32 cellular contexts compared by ENCODE assay signal in the genomic region with DNA sequence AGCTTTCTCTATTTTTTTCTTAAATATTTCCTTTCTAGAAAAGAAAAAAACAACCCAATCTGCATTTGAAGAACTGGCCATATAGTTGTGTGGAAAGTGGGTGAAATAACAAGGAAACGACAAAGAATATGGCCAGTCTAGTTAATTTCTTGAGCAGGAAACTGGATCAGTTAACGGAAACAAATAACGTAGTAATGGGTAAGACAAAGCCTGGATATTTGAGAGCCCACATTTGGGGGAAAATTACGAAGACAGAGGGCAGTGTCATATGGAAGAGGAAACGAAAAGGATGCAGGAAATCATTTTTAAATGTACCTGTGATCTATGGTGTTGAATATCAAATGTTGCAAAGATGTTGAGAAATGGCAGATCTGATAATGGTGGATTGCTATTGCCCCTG.
"Had no signal": no experiment of that assay in that cellular context is flagged by ENCODE, and none has a peak within 500 bp of the region (broad histone marks: within the 10 kb centered on the region; RNA-seq: fewer than 3 reads in every experiment).

No MANE protein-coding gene starts in this region.

- H3K4me3 ChIP-seq: ascending aorta had no signal

- H3K9me3 Mint-ChIP-seq: activated B cell treated with CpG ODN at 0.5 μM for 24 hours; activated CD4-positive, alpha-beta memory T cell treated with anti-CD3 and anti-CD28 coated beads for 36 hours; activated CD4-positive, alpha-beta T cell treated with anti-CD3 and anti-CD28 coated beads, Interleukin-2, amount 10 ng/mL, durations not matched to agents 24 days and 14 days; activated CD8-positive, alpha-beta T cell treated with anti-CD3 and anti-CD28 coated beads for 36 hours; activated naive CD4-positive, alpha-beta T cell treated with anti-CD3 and anti-CD28 coated beads, Interleukin-2, amount 10 ng/mL, durations not matched to agents 7 days and 5 days; activated naive CD4-positive, alpha-beta T cell treated with anti-CD3 and anti-CD28 coated beads, Interleukin-2, amount 50 U/mL, for 24 hours; activated naive CD8-positive, alpha-beta T cell treated with anti-CD3 and anti-CD28 coated beads, Interleukin-2, amount 50 U/mL, for 24 hours; activated T-cell treated with anti-CD3 and anti-CD28 coated beads, Interleukin-2, amount 50 U/mL, for 24 hours; activated T-helper 2 cell treated with anti-CD3 and anti-CD28 coated beads, Interferon-gamma antibody, Interleukin-2, Interleukin-4, amounts not matched to agents 10 μg/mL and 5 μg/mL and 100 μg/mL, durations not matched to agents 14 hours and 24 hours and 36 hours; brain; T-helper 1 cell treated with Interleukin-12 subunit alpha and Interleukin-12 subunit beta and Interleukin-4 antibody, amounts not matched to agents 30 μg/mL and 1 μg/mL, for 36 hours; T-helper 2 cell treated with Interferon-gamma antibody and Interleukin-4, amounts not matched to agents 5 μg/mL and 100 μg/mL, for 36 hours had no signal

- H3K4me3 Mint-ChIP-seq: activated B cell treated with CpG ODN at 0.5 μM for 24 hours; activated CD4-positive, alpha-beta memory T cell treated with anti-CD3 and anti-CD28 coated beads for 36 hours; activated CD4-positive, alpha-beta T cell treated with anti-CD3 and anti-CD28 coated beads, Interleukin-2, amount 10 ng/mL, durations not matched to agents 24 days and 14 days; activated CD8-positive, alpha-beta T cell treated with anti-CD3 and anti-CD28 coated beads for 36 hours; activated naive CD4-positive, alpha-beta T cell treated with anti-CD3 and anti-CD28 coated beads, Interleukin-2, amount 10 ng/mL, durations not matched to agents 7 days and 5 days; activated naive CD4-positive, alpha-beta T cell treated with anti-CD3 and anti-CD28 coated beads, Interleukin-2, amount 50 U/mL, for 24 hours; activated naive CD8-positive, alpha-beta T cell; activated naive CD8-positive, alpha-beta T cell treated with anti-CD3 and anti-CD28 coated beads, Interleukin-2, amount 10 ng/mL, durations not matched to agents 7 days and 5 days; activated naive CD8-positive, alpha-beta T cell treated with anti-CD3 and anti-CD28 coated beads, Interleukin-2, amount 50 U/mL, for 24 hours; activated T-cell treated with anti-CD3 and anti-CD28 coated beads, Interleukin-2, amount 50 U/mL, for 24 hours; brain; T-helper 1 cell treated with Interleukin-12 subunit alpha and Interleukin-12 subunit beta and Interleukin-4 antibody, amounts not matched to agents 30 μg/mL and 1 μg/mL, for 36 hours; T-helper 2 cell treated with Interferon-gamma antibody and Interleukin-4, amounts not matched to agents 5 μg/mL and 100 μg/mL, for 36 hours had no signal

- H3K4me1 ChIP-seq: ascending aorta had no signal

- FAIRE-seq: colon, TTC549 had no signal

- H3K36me3 Mint-ChIP-seq: activated CD4-positive, alpha-beta memory T cell treated with anti-CD3 and anti-CD28 coated beads for 36 hours; activated naive CD4-positive, alpha-beta T cell treated with anti-CD3 and anti-CD28 coated beads, Interleukin-2, amount 10 ng/mL, durations not matched to agents 7 days and 5 days; activated naive CD4-positive, alpha-beta T cell treated with anti-CD3 and anti-CD28 coated beads, Interleukin-2, amount 50 U/mL, for 24 hours; activated naive CD8-positive, alpha-beta T cell; activated naive CD8-positive, alpha-beta T cell treated with anti-CD3 and anti-CD28 coated beads, Interleukin-2, amount 10 ng/mL, durations not matched to agents 7 days and 5 days; brain had no signal

- H3K36me3 ChIP-seq: ascending aorta had no signal

- H3K4me1 Mint-ChIP-seq: activated B cell treated with CpG ODN at 0.5 μM for 24 hours; activated CD4-positive, alpha-beta T cell treated with anti-CD3 and anti-CD28 coated beads, Interleukin-2, amount 10 ng/mL, durations not matched to agents 24 days and 14 days; activated naive CD4-positive, alpha-beta T cell treated with anti-CD3 and anti-CD28 coated beads, Interleukin-2, amount 10 ng/mL, durations not matched to agents 7 days and 5 days; activated naive CD4-positive, alpha-beta T cell treated with anti-CD3 and anti-CD28 coated beads, Interleukin-2, amount 50 U/mL, for 24 hours; activated naive CD8-positive, alpha-beta T cell treated with anti-CD3 and anti-CD28 coated beads, Interleukin-2, amount 10 ng/mL, durations not matched to agents 7 days and 5 days; activated naive CD8-positive, alpha-beta T cell treated with anti-CD3 and anti-CD28 coated beads, Interleukin-2, amount 50 U/mL, for 24 hours had no signal

- H3K27ac ChIP-seq: ascending aorta, VCaP had no signal

- H3K27me3 Mint-ChIP-seq: activated B cell treated with CpG ODN at 0.5 μM for 24 hours had no signal

- DNase-seq: activated B cell treated with CpG ODN at 0.5 μM for 24 hours; activated CD4-positive, alpha-beta memory T cell treated with anti-CD3 and anti-CD28 coated beads for 36 hours; activated CD4-positive, alpha-beta T cell treated with anti-CD3 and anti-CD28 coated beads for 4 hours; activated CD4-positive, alpha-beta T cell treated with anti-CD3 and anti-CD28 coated beads, Interleukin-2, amount 10 ng/mL, durations not matched to agents 24 days and 14 days; activated CD4-positive, alpha-beta T cell treated with anti-CD3 and anti-CD28 coated beads, Interleukin-2, amount 50 U/mL, for 1 hour; activated CD4-positive, alpha-beta T cell treated with anti-CD3 and anti-CD28 coated beads, Interleukin-2, amount 50 U/mL, for 4 hours; activated CD4-positive, CD25-positive, alpha-beta regulatory T cell treated with anti-CD3 and anti-CD28 coated beads, Interleukin-2, amount 50 U/mL, for 72 hours; activated CD8-positive, alpha-beta memory T cell treated with anti-CD3 and anti-CD28 coated beads, Interleukin-2, amount 50 U/mL, for 4 hours; activated CD8-positive, alpha-beta T cell treated with anti-CD3 and anti-CD28 coated beads for 36 hours; activated effector memory CD4-positive, alpha-beta T cell treated with Interleukin-2 at 50 U/mL for 16 hours; activated gamma-delta T cell; activated naive CD4-positive, alpha-beta T cell treated with anti-CD3 and anti-CD28 coated beads, Interleukin-2, amount 10 ng/mL, durations not matched to agents 7 days and 5 days; activated naive CD4-positive, alpha-beta T cell treated with Interleukin-2 at 50 U/mL for 16 hours; activated naive CD8-positive, alpha-beta T cell treated with anti-CD3 and anti-CD28 coated beads, Interleukin-2, amount 10 ng/mL, durations not matched to agents 7 days and 5 days; activated naive CD8-positive, alpha-beta T cell treated with anti-CD3 and anti-CD28 coated beads, Interleukin-2, amount 50 U/mL, for 24 hours; activated T-cell treated with anti-CD3 and anti-CD28 coated beads, Interleukin-2, amount 50 U/mL, for 24 hours; activated T-cell treated with anti-CD3 and anti-CD28 coated beads, Interleukin-2, amount 50 U/mL, for 48 hours; amygdala; anterior cingulate cortex; central memory CD4-positive, alpha-beta T cell; T-helper 2 cell; T-helper 9 cell had no signal

- H3K27me3 ChIP-seq: ascending aorta had no signal

- ATAC-seq: activated CD8-positive, alpha-beta T cell treated with anti-CD3 and anti-CD28 coated beads for 36 hours; activated naive CD8-positive, alpha-beta T cell treated with anti-CD3 and anti-CD28 coated beads, Interleukin-2, amount 50 U/mL, for 24 hours had no signal

- H3K9me3 ChIP-seq: ascending aorta had no signal

- H3K27ac Mint-ChIP-seq: activated B cell treated with CpG ODN at 0.5 μM for 24 hours; activated CD4-positive, alpha-beta memory T cell treated with anti-CD3 and anti-CD28 coated beads for 36 hours; activated CD4-positive, alpha-beta T cell treated with anti-CD3 and anti-CD28 coated beads, Interleukin-2, amount 10 ng/mL, durations not matched to agents 24 days and 14 days; activated CD8-positive, alpha-beta T cell treated with anti-CD3 and anti-CD28 coated beads for 36 hours; activated naive CD4-positive, alpha-beta T cell treated with anti-CD3 and anti-CD28 coated beads, Interleukin-2, amount 10 ng/mL, durations not matched to agents 7 days and 5 days; activated naive CD4-positive, alpha-beta T cell treated with anti-CD3 and anti-CD28 coated beads, Interleukin-2, amount 50 U/mL, for 24 hours; activated naive CD8-positive, alpha-beta T cell; activated naive CD8-positive, alpha-beta T cell treated with anti-CD3 and anti-CD28 coated beads, Interleukin-2, amount 10 ng/mL, durations not matched to agents 7 days and 5 days; activated naive CD8-positive, alpha-beta T cell treated with anti-CD3 and anti-CD28 coated beads, Interleukin-2, amount 50 U/mL, for 24 hours; activated T-cell treated with anti-CD3 and anti-CD28 coated beads, Interleukin-2, amount 50 U/mL, for 24 hours; activated T-helper 2 cell treated with anti-CD3 and anti-CD28 coated beads, Interferon-gamma antibody, Interleukin-2, Interleukin-4, amounts not matched to agents 10 μg/mL and 5 μg/mL and 100 μg/mL, durations not matched to agents 14 hours and 24 hours and 36 hours; brain; T-helper 1 cell treated with Interleukin-12 subunit alpha and Interleukin-12 subunit beta and Interleukin-4 antibody, amounts not matched to agents 30 μg/mL and 1 μg/mL, for 36 hours; T-helper 2 cell treated with Interferon-gamma antibody and Interleukin-4, amounts not matched to agents 5 μg/mL and 100 μg/mL, for 36 hours had no signal
